In genomic region chr1:59151387-59151761, GRCh38 we compare ENCODE assay signal across 8 cellular contexts.
DNase-seq lines count a peak whose midpoint lies in the region; ATAC-seq and TF ChIP-seq lines count a peak whose summit lies in the region.

No MANE protein-coding gene starts in this region.

- H3K79me2 ChIP-seq in OCI-LY3 (ENCODE audit: low read length) (no peaks in the 10 kb centered on the region), OCI-LY7 (ENCODE audit: insufficient read depth, low read depth, low read length) (no peaks in the 10 kb centered on the region)

- intact Hi-C loops in left colon (cut with DNase I, micrococcal nuclease) (no loop called here), OCI-LY7 (cut with micrococcal nuclease; ENCODE audit: unreplicated experiment) (no loop called here)

- DNase-seq in coronary artery (ENCODE audit: low spot score): no peak
- no peak for DNase-seq in tibial nerve (ENCODE audit: low spot score in 2 of 2)
- DNase-seq in left colon: no peak
- DNase-seq in SKM-1 treated with dmso at 0.1 percent for 144 hours (lab: John Stamatoyannopoulos, UW; ENCODE audit: unreplicated experiment): no peak
- no peak for DNase-seq in NCI-H226
- DNase-seq in OCI-LY7 (ENCODE audit: low spot score): no peak

- BruUV-seq in OCI-LY7 (replicated peaks; lab: Mats Ljungman, UMichigan): no TSS peak

- no peak for TF ChIP-seq EP300 in tibial nerve (IDR thresholded peaks at IDR 0.05)

- H3K9me2 ChIP-seq in OCI-LY7 (ENCODE audit: insufficient read depth, low read length): no peaks in the 10 kb centered on the region

- ATAC-seq in left colon: no peak

- H3K27me3 ChIP-seq in OCI-LY3 (ENCODE audit: low read depth, low read length): no peaks in the 10 kb centered on the region
- H3K27me3 ChIP-seq in muscle layer of colon (ENCODE audit: control insufficient read depth in 1 of 2, insufficient read depth in 2 of 2, low read length in 2 of 2): no peaks in the 10 kb centered on the region
- H3K27me3 ChIP-seq in tibial nerve: no peaks in the 10 kb centered on the region

- POLR2A ChIA-PET in OCI-LY7 (lab: Charles Lee): interaction anchor here (0.6 kb wide), 2 partner anchors 11 to 573 kb away, joined by 3 to 4 read pairs; no protein-coding TSS in a partner anchor

- H2AFZ ChIP-seq in OCI-LY3 (ENCODE audit: low read depth, low read length): no peak overlapping the region
- no peak overlapping the region for H2AFZ ChIP-seq in OCI-LY7 (ENCODE audit: low read length)

- CTCF ChIA-PET in OCI-LY7 (lab: Charles Lee; ENCODE audit: unreplicated experiment): no interaction called here

- H4K20me1 ChIP-seq in OCI-LY3 (ENCODE audit: insufficient read depth, low read length) (no peaks in the 10 kb centered on the region), OCI-LY7 (ENCODE audit: insufficient read depth, low read length) (no peaks in the 10 kb centered on the region)

- H3K27ac ChIP-seq in OCI-LY3 (ENCODE audit: low read length) (no peak overlapping the region), coronary artery (peak overlapping the region; percentile 68 to 79), muscle layer of colon (ENCODE audit: low read depth, low read length) (peak overlapping the region; percentile 74), tibial nerve (peak overlapping the region in 3 of 4 donors; percentile 58 to 67 (median 62)), OCI-LY7 (ENCODE audit: low read depth, low read length, poor library complexity, severe bottlenecking) (no peak overlapping the region)

- H3K36me3 ChIP-seq in OCI-LY3 (replicated peaks; ENCODE audit: low read depth, low read length): no peaks in the 10 kb centered on the region
- H3K36me3 ChIP-seq in muscle layer of colon (ENCODE audit: insufficient read depth, low read length): no peaks in the 10 kb centered on the region
- no peaks in the 10 kb centered on the region for H3K36me3 ChIP-seq in tibial nerve
- H3K36me3 ChIP-seq in OCI-LY7 (ENCODE audit: insufficient read depth, low read length): no peaks in the 10 kb centered on the region

- H3K9ac ChIP-seq in OCI-LY3 (ENCODE audit: low read length) (no peak overlapping the region), muscle layer of colon (ENCODE audit: low read length) (no peak overlapping the region)

- H3K9me3 ChIP-seq in OCI-LY3 (ENCODE audit: insufficient read depth, low read length) (no peaks in the 10 kb centered on the region), muscle layer of colon (ENCODE audit: low read length) (no peaks in the 10 kb centered on the region), tibial nerve (no peaks in the 10 kb centered on the region), OCI-LY7 (ENCODE audit: low read length) (no peaks in the 10 kb centered on the region)

- no peak overlapping the region for H3K4me3 ChIP-seq in OCI-LY3 (ENCODE audit: low read length)
- H3K4me3 ChIP-seq in coronary artery: peak overlapping the region; percentile 46
- peak overlapping the region in 1 of 2 donors; percentile 28 for H3K4me3 ChIP-seq in muscle layer of colon (ENCODE audit: low read depth in 1 of 2, low read length in 2 of 2)
- H3K4me3 ChIP-seq in tibial nerve: peak overlapping the region in 1 of 4 donors; percentile 8
- no peak overlapping the region for H3K4me3 ChIP-seq in OCI-LY7 (ENCODE audit: low read depth, low read length, poor library complexity, severe bottlenecking)

- WGBS in tibial nerve, 2 donors: 61 to 74% methylated on average over 4 of the region's 4 CpGs

- H3K4me2 ChIP-seq in OCI-LY3 (ENCODE audit: low read length) (peak overlapping the region; percentile 51; the same call in 1 of the 2 replicates), OCI-LY7 (ENCODE audit: low read length) (no peak overlapping the region)

- TF ChIP-seq CTCF in OCI-LY3 (IDR thresholded peaks at IDR 0.05; ENCODE audit: low read depth, low read length): no peak
- TF ChIP-seq CTCF in coronary artery (IDR thresholded peaks at IDR 0.05): no peak
- TF ChIP-seq CTCF in tibial nerve (IDR thresholded peaks at IDR 0.05): no peak
- TF ChIP-seq CTCF in OCI-LY7 (conservative IDR thresholded peaks at IDR 0.05; ENCODE audit: low read length): no peak

- H3K4me1 ChIP-seq in OCI-LY3 (ENCODE audit: low read length): peaks cover 31% of the 10 kb centered on the region
- peaks cover 31% of the 10 kb centered on the region for H3K4me1 ChIP-seq in muscle layer of colon (ENCODE audit: insufficient read depth, low read length)
- peaks cover 0 to 43% (median 11%) of the 10 kb centered on the region in 4 donors for H3K4me1 ChIP-seq in tibial nerve
- H3K4me1 ChIP-seq in OCI-LY7 (ENCODE audit: insufficient read depth, low read length, poor library complexity, severe bottlenecking): no peaks in the 10 kb centered on the region

- no peak for TF ChIP-seq POLR2A in tibial nerve (IDR thresholded peaks at IDR 0.05)

Comparison
In these comparisons a context has a peak if more than half of its experiments do, and no peak if none do; other contexts are left out.
1. H3K27ac ChIP-seq: peak in coronary artery (2 of 2), muscle layer of colon (single experiment) and tibial nerve (3 of 4); none in OCI-LY3 (single experiment) and OCI-LY7 (single experiment).